In the genomic region with DNA sequence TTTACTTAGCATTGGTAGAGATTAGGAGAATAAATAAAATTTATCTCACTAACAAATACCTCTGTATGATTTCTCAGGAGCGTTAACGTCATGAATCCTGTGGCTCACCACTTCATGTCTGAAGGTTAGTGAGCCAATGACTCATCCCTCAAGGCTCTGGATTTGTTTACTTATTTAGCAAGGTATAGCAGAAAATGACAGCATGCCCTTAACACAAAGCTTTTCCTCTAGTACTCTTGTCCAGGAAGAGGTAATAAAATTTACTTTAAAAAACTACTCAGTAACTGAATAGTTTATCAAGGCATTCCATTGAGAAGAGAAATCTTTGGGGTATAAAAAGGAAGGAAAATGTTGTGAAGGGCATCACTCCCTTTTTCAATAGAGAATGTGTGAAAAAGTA, we compare ENCODE assay signal across 11 cellular contexts.
DNase-seq lines count a peak whose midpoint lies in the region; ATAC-seq and TF ChIP-seq lines count a peak whose summit lies in the region.
"Had no signal": no experiment of that assay in that cellular context is flagged by ENCODE, and none has a peak within 500 bp of the region (broad histone marks: within the 10 kb centered on the region; RNA-seq: fewer than 3 reads in every experiment).

No MANE protein-coding gene starts in this region.

- intact Hi-C loops in IMR-90 (cut with micrococcal nuclease): no loop called here

- H3K9me3 ChIP-seq in IMR-90 (ENCODE audit: control insufficient read depth, insufficient read depth, low read length): no peaks in the 10 kb centered on the region

- H4K8ac ChIP-seq in IMR-90 (ENCODE audit: low read depth in 2 of 2, low read length in 2 of 2): no peak overlapping the region

- no peaks in the 10 kb centered on the region for H3K4me1 ChIP-seq in IMR-90 (ENCODE audit: control insufficient read depth, insufficient read depth, low read length)

- H3K18ac ChIP-seq in IMR-90 (ENCODE audit: low read depth, low read length): no peak overlapping the region

- no peak overlapping the region for H2BK5ac ChIP-seq in IMR-90 (ENCODE audit: low read depth, low read length, poor library complexity, severe bottlenecking)

- ATAC-seq in IMR-90 (ENCODE audit: low read depth) (no peak), HG03039 (IDR thresholded peaks at IDR 0.05; ENCODE audit: unreplicated experiment) (no peak)

- no peak overlapping the region for H2AFZ ChIP-seq in IMR-90 (replicated peaks; ENCODE audit: low read length, poor library complexity)

- H2AK5ac ChIP-seq in IMR-90 (ENCODE audit: low read depth, low read length): no peak overlapping the region

- no peaks in the 10 kb centered on the region for H3K79me1 ChIP-seq in IMR-90 (ENCODE audit: low read depth in 1 of 2, low read length in 2 of 2)

- H4K5ac ChIP-seq in IMR-90 (ENCODE audit: low read depth, low read length): no peak overlapping the region

- no peak overlapping the region for H3K4me3 ChIP-seq in IMR-90 (ENCODE audit: insufficient read depth, low read depth, low read length)
- H3K4me3 ChIP-seq in kidney epithelial cell (ENCODE audit: low read depth, low read length): no peak overlapping the region

- no TSS peak for BruUV-seq in IMR-90 (replicated peaks; lab: Mats Ljungman, UMichigan)

- TF ChIP-seq RAD21 in IMR-90 (IDR thresholded peaks at IDR 0.05; ENCODE audit: low read length): no peak

- no peak overlapping the region for H2BK15ac ChIP-seq in IMR-90 (ENCODE audit: low read depth, low read length)

- no peak overlapping the region for H3K23ac ChIP-seq in IMR-90 (ENCODE audit: low read depth, low read length)

- CTCF ChIA-PET in IMR-90 (lab: Yijun Ruan, JAX): no interaction called here

- TF ChIP-seq CTCF in IMR-90 (conservative IDR thresholded peaks at IDR 0.05; ENCODE audit: low read depth, low read length) (no peak), VCaP (conservative IDR thresholded peaks at IDR 0.05) (no peak), kidney epithelial cell (IDR thresholded peaks at IDR 0.05; ENCODE audit: insufficient read depth, low read length, poor library complexity, severe bottlenecking) (no peak)

- H4K91ac ChIP-seq in IMR-90 (ENCODE audit: insufficient read depth, low read depth, low read length): no peak overlapping the region

- H2AK9ac ChIP-seq in IMR-90 (replicated peaks; ENCODE audit: low read depth, low read length, poor library complexity): no peak overlapping the region

- in situ Hi-C loops in IMR-90 (cut with MboI; ENCODE audit: low sequenced_read_pairs): no loop called here

- no CpG with 5 or more reads among the region's 2 CpGs for WGBS in IMR-90 (ENCODE audit: extremely low coverage in 2 of 2, insufficient read length in 1 of 2), 2 experiments

- H3K36me3 ChIP-seq in IMR-90 (ENCODE audit: control insufficient read depth, insufficient read depth, low read length) (no peaks in the 10 kb centered on the region), kidney epithelial cell (ENCODE audit: control insufficient read depth, insufficient read depth, low read length) (no peaks in the 10 kb centered on the region)

- dilution Hi-C loops in IMR-90 (cut with HindIII; ENCODE audit: low sequenced_read_pairs, unreplicated experiment): no loop called here

- H3K27ac ChIP-seq in IMR-90 (ENCODE audit: insufficient read depth, low read length) (no peak overlapping the region), VCaP (peak overlapping the region; percentile 40)
- H3K27ac ChIP-seq: C4-2B, KMS-11 had no signal

- DNase-seq in COR-L47 (lab: John Stamatoyannopoulos, UW) (peak; percentile 3), IMR-90 (peak; percentile 61), kidney epithelial cell (ENCODE audit: low read depth) (peak; percentile 93), RPMI8226 (no peak), HuH-7 (ENCODE audit: low spot score) (no peak)
- no peak for DNase-seq in activated T-cell treated with anti-CD3 and anti-CD28 coated beads, Interleukin-2, amount 50 U/mL, for 48 hours
- DNase-seq: effector CD4-positive, alpha-beta T cell had no signal

- no peaks in the 10 kb centered on the region for H3K9me1 ChIP-seq in IMR-90 (ENCODE audit: insufficient read depth, low read length)

- no peak overlapping the region for H3K56ac ChIP-seq in IMR-90 (ENCODE audit: extremely low read depth, insufficient read depth, low read length)

- no peak overlapping the region for H3K4ac ChIP-seq in IMR-90 (ENCODE audit: low read depth, low read length)

- H2BK20ac ChIP-seq in IMR-90 (ENCODE audit: low read depth, low read length): no peak overlapping the region

- no peaks in the 10 kb centered on the region for H4K20me1 ChIP-seq in IMR-90 (ENCODE audit: insufficient read depth, low read length)

- TF ChIP-seq POLR2A in IMR-90 (IDR thresholded peaks at IDR 0.05; ENCODE audit: low read depth, low read length): no peak

- no peaks in the 10 kb centered on the region for H3K27me3 ChIP-seq in IMR-90 (ENCODE audit: control insufficient read depth, insufficient read depth, low read length)
- H3K27me3 ChIP-seq in kidney epithelial cell (ENCODE audit: control insufficient read depth, insufficient read depth, low read length): no peaks in the 10 kb centered on the region

- no peak overlapping the region for H3K14ac ChIP-seq in IMR-90 (replicated peaks; ENCODE audit: low read depth, low read length)

- H2BK120ac ChIP-seq in IMR-90 (ENCODE audit: low read depth, low read length): no peak overlapping the region

- no peak overlapping the region for H3K4me2 ChIP-seq in IMR-90 (ENCODE audit: low read depth, low read length)
- H3K4me2 ChIP-seq: KMS-11 had no signal

- POLR2A ChIA-PET in IMR-90 (lab: Charles Lee; ENCODE audit: unreplicated experiment): no interaction called here

- H3K9ac ChIP-seq in IMR-90 (ENCODE audit: low read depth, low read length): no peak overlapping the region
- H3K9ac ChIP-seq: KMS-11 had no signal

TF ChIP-seq in IMR-90, 13 proteins besides CTCF, POLR2A, EP300 and RAD21:
- TF ChIP-seq RFX5 (IDR thresholded peaks at IDR 0.05; ENCODE audit: low read depth, low read length): no peak
- 0 out of 2 replicates have a peak, but pooled peaks have one; percentile 10 for TF ChIP-seq FOS (IDR thresholded peaks at IDR 0.05; ENCODE audit: low read depth, low read length)

Comparison
In these comparisons a context has a peak if more than half of its experiments do, and no peak if none do; other contexts are left out.
1. DNase-seq: peak in COR-L47 (single experiment), IMR-90 (single experiment) and kidney epithelial cell (single experiment); none in activated T-cell treated with anti-CD3 and anti-CD28 coated beads, Interleukin-2, amount 50 U/mL, for 48 hours (0 of 2), RPMI8226 (single experiment) and HuH-7 (single experiment).